8 cellular contexts compared by ENCODE assay signal in the genomic region with DNA sequence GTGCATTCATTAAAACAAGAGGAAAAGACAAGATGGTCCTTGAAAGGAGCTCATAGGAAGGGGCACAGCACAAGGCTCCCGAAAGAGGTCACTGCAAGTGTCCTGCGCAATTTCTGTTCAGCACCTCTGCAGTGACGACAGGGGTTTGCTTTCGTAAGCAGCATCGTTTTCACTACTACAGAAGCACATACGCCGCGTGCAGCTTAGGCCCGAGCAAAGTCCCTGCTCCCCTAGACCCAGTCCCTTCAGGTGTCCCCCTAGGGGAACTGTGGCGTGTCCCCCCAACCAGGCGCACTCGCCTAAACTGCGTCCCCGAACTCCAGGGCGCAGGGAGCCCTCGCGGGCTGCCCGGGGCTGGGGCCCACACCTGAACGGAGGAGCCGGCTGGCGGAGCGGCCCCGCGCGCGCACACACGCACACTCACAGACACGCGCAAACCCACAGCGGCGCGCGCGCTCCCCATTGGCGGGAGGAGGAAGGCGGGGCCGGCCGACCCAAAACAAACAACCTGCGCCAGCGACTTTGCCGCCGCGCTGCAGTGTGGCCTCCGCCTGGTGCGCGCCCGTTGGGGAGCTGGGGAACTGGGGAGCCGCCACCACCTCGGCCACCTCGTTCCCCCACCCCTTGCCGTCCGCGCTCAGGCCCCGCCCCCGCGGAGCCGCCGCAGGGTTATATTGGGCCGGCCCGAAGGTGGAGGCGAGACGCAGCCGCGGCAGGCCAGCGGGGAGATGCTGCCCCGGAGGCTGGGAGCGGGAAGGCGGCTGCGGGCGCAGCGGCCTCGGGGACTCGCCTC. TPM values are rescaled to one million over a fixed set of nuclear protein-coding genes. Genes with fewer than 3 reads are reported as not detected.
DNase-seq lines count a peak whose midpoint lies in the region; ATAC-seq and TF ChIP-seq lines count a peak whose summit lies in the region.

A gene with protein sequence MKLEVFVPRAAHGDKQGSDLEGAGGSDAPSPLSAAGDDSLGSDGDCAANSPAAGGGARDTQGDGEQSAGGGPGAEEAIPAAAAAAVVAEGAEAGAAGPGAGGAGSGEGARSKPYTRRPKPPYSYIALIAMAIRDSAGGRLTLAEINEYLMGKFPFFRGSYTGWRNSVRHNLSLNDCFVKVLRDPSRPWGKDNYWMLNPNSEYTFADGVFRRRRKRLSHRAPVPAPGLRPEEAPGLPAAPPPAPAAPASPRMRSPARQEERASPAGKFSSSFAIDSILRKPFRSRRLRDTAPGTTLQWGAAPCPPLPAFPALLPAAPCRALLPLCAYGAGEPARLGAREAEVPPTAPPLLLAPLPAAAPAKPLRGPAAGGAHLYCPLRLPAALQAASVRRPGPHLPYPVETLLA (plus strand): TSS at position 699 of the 793 bp plus-strand sequence. CDS start 607 bp downstream, outside the sequence.

- H3K36me3 ChIP-seq in parathyroid adenoma (ENCODE audit: control insufficient read depth, insufficient read depth, low read length) = no peaks in the 10 kb centered on the region

- H3K4me1 Mint-ChIP-seq in activated naive CD4-positive, alpha-beta T cell treated with anti-CD3 and anti-CD28 coated beads, Interleukin-2, amount 10 ng/mL, durations not matched to agents 7 days and 5 days = peaks cover 25% of the 10 kb centered on the region
- peaks cover 26% of the 10 kb centered on the region for H3K4me1 Mint-ChIP-seq in activated CD4-positive, alpha-beta memory T cell treated with anti-CD3 and anti-CD28 coated beads, Interleukin-2, amount 10 ng/mL, durations not matched to agents 7 days and 5 days

- no peaks in the 10 kb centered on the region for H3K9me3 Mint-ChIP-seq in activated naive CD4-positive, alpha-beta T cell treated with anti-CD3 and anti-CD28 coated beads, Interleukin-2, amount 10 ng/mL, durations not matched to agents 7 days and 5 days
- no peaks in the 10 kb centered on the region for H3K9me3 Mint-ChIP-seq in activated CD4-positive, alpha-beta memory T cell treated with anti-CD3 and anti-CD28 coated beads, Interleukin-2, amount 10 ng/mL, durations not matched to agents 7 days and 5 days

- H3K27ac ChIP-seq in foreskin keratinocyte (peak within 1 kb of the TSS; percentile 43), parathyroid adenoma (no peak within 1 kb of the TSS)

- no peak within 1 kb of the TSS for H3K9ac ChIP-seq in parathyroid adenoma

- peaks cover 91% of the 10 kb centered on the region for H3K27me3 Mint-ChIP-seq in activated naive CD4-positive, alpha-beta T cell treated with anti-CD3 and anti-CD28 coated beads, Interleukin-2, amount 10 ng/mL, durations not matched to agents 7 days and 5 days
- H3K27me3 Mint-ChIP-seq in activated CD4-positive, alpha-beta memory T cell treated with anti-CD3 and anti-CD28 coated beads, Interleukin-2, amount 10 ng/mL, durations not matched to agents 7 days and 5 days = peaks cover 70% of the 10 kb centered on the region

- POLR2A ChIA-PET in activated CD4-positive, alpha-beta memory T cell treated with anti-CD3 and anti-CD28 coated beads, Interleukin-2, amount 10 ng/mL, durations not matched to agents 7 days and 5 days (lab: Charles Lee) = no interaction called here

- H3K27me3 ChIP-seq in foreskin keratinocyte = no peaks in the 10 kb centered on the region
- peaks cover 10% of the 10 kb centered on the region for H3K27me3 ChIP-seq in parathyroid adenoma (ENCODE audit: control insufficient read depth, insufficient read depth, low read length)

- H3K9me3 ChIP-seq in parathyroid adenoma (ENCODE audit: control insufficient read depth, low read length) = no peaks in the 10 kb centered on the region

- TF ChIP-seq CTCF in foreskin keratinocyte (conservative IDR thresholded peaks at IDR 0.05) (no peak), parathyroid adenoma (IDR thresholded peaks at IDR 0.05) (no peak)

- H3K4me3 Mint-ChIP-seq in activated naive CD4-positive, alpha-beta T cell treated with anti-CD3 and anti-CD28 coated beads, Interleukin-2, amount 10 ng/mL, durations not matched to agents 7 days and 5 days = peak within 1 kb of the TSS; percentile 64
- H3K4me3 Mint-ChIP-seq in activated CD4-positive, alpha-beta memory T cell treated with anti-CD3 and anti-CD28 coated beads, Interleukin-2, amount 10 ng/mL, durations not matched to agents 7 days and 5 days = peak within 1 kb of the TSS; percentile 32

- intact Hi-C loops in posterior vena cava (cut with DNase I) = no loop called here

- ATAC-seq in foreskin keratinocyte = peak; percentile 47

- peak within 1 kb of the TSS; percentile 72 for H3K4me2 ChIP-seq in parathyroid adenoma (ENCODE audit: low read length)

- peak within 1 kb of the TSS; percentile 52 for H3K4me3 ChIP-seq in parathyroid adenoma (ENCODE audit: low read depth, low read length)

- H3K79me2 ChIP-seq in parathyroid adenoma = no peaks in the 10 kb centered on the region

- peak; percentile 27 for DNase-seq in activated naive CD4-positive, alpha-beta T cell treated with anti-CD3 and anti-CD28 coated beads, Interleukin-2, amount 10 ng/mL, durations not matched to agents 7 days and 5 days
- DNase-seq in activated naive CD4-positive, alpha-beta T cell treated with anti-CD3 and anti-CD28 coated beads, Interleukin-2, amount 50 U/mL, for 16 hours = no peak
- no peak for DNase-seq in activated CD4-positive, alpha-beta memory T cell treated with anti-CD3 and anti-CD28 coated beads, Interleukin-2, amount 10 ng/mL, durations not matched to agents 7 days and 5 days
- DNase-seq in foreskin keratinocyte (peak; percentile 64 to 70), DMS53 treated with DMSO at 0.1 percent for 48 hours (lab: John Stamatoyannopoulos, UW; ENCODE audit: unreplicated experiment) (no peak), SK-N-DZ (ENCODE audit: low spot score) (no peak), posterior vena cava (ENCODE audit: low spot score) (no peak)

- H3K4me1 ChIP-seq in foreskin keratinocyte (peaks cover 10% of the 10 kb centered on the region), parathyroid adenoma (no peaks in the 10 kb centered on the region)

- H2AFZ ChIP-seq in parathyroid adenoma = peak within 1 kb of the TSS; percentile 53

- CTCF ChIA-PET in activated naive CD4-positive, alpha-beta T cell treated with anti-CD3 and anti-CD28 coated beads, Interleukin-2, amount 10 ng/mL, durations not matched to agents 7 days and 5 days (lab: Charles Lee) = interaction anchor here (0.6 to 0.7 kb wide), 2 partner anchors 71 to 719 kb away, joined by 3 read pairs; no protein-coding TSS in a partner anchor
- CTCF ChIA-PET in activated CD4-positive, alpha-beta memory T cell treated with anti-CD3 and anti-CD28 coated beads, Interleukin-2, amount 10 ng/mL, durations not matched to agents 7 days and 5 days (lab: Charles Lee) = no interaction called here

- peak within 1 kb of the TSS; percentile 78 for H3K27ac Mint-ChIP-seq in activated naive CD4-positive, alpha-beta T cell treated with anti-CD3 and anti-CD28 coated beads, Interleukin-2, amount 10 ng/mL, durations not matched to agents 7 days and 5 days
- H3K27ac Mint-ChIP-seq in activated CD4-positive, alpha-beta memory T cell treated with anti-CD3 and anti-CD28 coated beads, Interleukin-2, amount 10 ng/mL, durations not matched to agents 7 days and 5 days = peak within 1 kb of the TSS; percentile 59

- peaks cover 9% of the 10 kb centered on the region for H3K36me3 Mint-ChIP-seq in activated naive CD4-positive, alpha-beta T cell treated with anti-CD3 and anti-CD28 coated beads, Interleukin-2, amount 10 ng/mL, durations not matched to agents 7 days and 5 days
- H3K36me3 Mint-ChIP-seq in activated CD4-positive, alpha-beta memory T cell treated with anti-CD3 and anti-CD28 coated beads, Interleukin-2, amount 10 ng/mL, durations not matched to agents 7 days and 5 days (ENCODE audit: low read depth) = peaks cover 9% of the 10 kb centered on the region

RNA-seq across cellular contexts. Expression of the gene that starts here (rescaled TPM):
- total RNA-seq in activated CD4-positive, alpha-beta memory T cell treated with anti-CD3 and anti-CD28 coated beads, Interleukin-2, amount 10 ng/mL, durations not matched to agents 7 days and 5 days = not detected
- total RNA-seq in foreskin keratinocyte (2.8 and 4.5 TPM in 2 replicates), posterior vena cava (not detected)
- polyA plus RNA-seq in foreskin keratinocyte = 2.6 and 4.4 TPM in 2 replicates
- polyA plus RNA-seq in SK-N-DZ (2014; cell fraction: cytosol; rRNA removed) = not detected in 2 replicates
- polyA plus RNA-seq in SK-N-DZ (2014; cell fraction: nucleus; rRNA removed) = not detected in 2 replicates

Comparison
In these comparisons a context has a peak if more than half of its experiments do, and no peak if none do; other contexts are left out.
1. DNase-seq: peak in activated naive CD4-positive, alpha-beta T cell treated with anti-CD3 and anti-CD28 coated beads, Interleukin-2, amount 10 ng/mL, durations not matched to agents 7 days and 5 days (single experiment) and foreskin keratinocyte (2 of 2); none in activated naive CD4-positive, alpha-beta T cell treated with anti-CD3 and anti-CD28 coated beads, Interleukin-2, amount 50 U/mL, for 16 hours (single experiment), activated CD4-positive, alpha-beta memory T cell treated with anti-CD3 and anti-CD28 coated beads, Interleukin-2, amount 10 ng/mL, durations not matched to agents 7 days and 5 days (single experiment), DMS53 treated with DMSO at 0.1 percent for 48 hours (single experiment), SK-N-DZ (single experiment) and posterior vena cava (single experiment).